24 cellular contexts compared by ENCODE assay signal in the genomic region with DNA sequence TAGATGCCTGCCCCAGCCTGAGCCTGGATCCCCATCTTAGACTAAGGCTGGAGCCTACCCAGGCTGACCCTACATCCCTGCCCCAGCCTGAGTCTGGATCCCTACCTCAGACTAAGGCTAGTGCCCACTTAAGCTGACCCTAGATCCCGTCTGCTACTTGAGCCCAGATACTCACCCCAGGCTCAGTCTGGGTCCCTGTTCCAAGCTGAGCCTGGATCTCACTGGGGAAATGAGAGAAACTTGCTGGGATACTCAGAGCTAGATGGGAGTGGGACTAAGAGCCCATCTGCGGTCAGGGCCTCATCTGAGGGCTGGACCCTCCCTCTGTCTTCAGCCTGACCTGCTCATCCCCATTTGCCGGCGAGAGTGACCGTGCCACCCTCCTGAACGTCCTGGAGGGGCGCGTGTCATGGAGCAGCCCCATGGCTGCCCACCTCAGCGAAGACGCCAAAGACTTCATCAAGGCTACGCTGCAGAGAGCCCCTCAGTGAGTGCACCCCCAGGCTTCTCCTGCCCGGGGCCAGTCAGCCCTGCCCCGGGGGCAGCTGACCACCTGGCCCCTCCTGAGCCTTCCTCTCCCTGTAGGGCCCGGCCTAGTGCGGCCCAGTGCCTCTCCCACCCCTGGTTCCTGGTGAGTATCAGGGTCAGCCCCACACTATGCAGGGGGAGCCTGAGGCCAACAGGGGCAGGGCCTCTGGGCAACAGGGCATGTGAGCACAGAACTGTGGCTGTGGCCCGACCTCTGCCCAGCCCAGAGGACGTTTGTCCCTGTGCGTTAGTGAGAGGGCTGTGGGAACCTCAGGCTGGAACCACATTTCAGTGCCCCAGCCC. TPM values are rescaled to one million over a fixed set of nuclear protein-coding genes. Genes with fewer than 3 reads are reported as not detected.
DNase-seq lines count a peak whose midpoint lies in the region; ATAC-seq, FAIRE-seq and TF ChIP-seq lines count a peak whose summit lies in the region.
"Had no signal": no experiment of that assay in that cellular context is flagged by ENCODE, and none has a peak within 500 bp of the region (broad histone marks: within the 10 kb centered on the region; RNA-seq: fewer than 3 reads in every experiment).

No MANE protein-coding gene starts in this region.

- no peak for ATAC-seq in right cardiac atrium
- no peak for ATAC-seq in GM18511 (IDR thresholded peaks at IDR 0.05; ENCODE audit: unreplicated experiment)
- ATAC-seq: activated T-cell treated with anti-CD3 and anti-CD28 coated beads, Interleukin-2, amount 50 U/mL, for 72 hours had no signal

- TF ChIP-seq POLR2A in GM12892 (IDR thresholded peaks at IDR 0.05; ENCODE audit: low read depth, low read length) (no peak), H1 (IDR thresholded peaks at IDR 0.05; ENCODE audit: control extremely low read depth in 1 of 2, low read depth in 2 of 2, low read length in 2 of 2) (no peak)

- POLR2A ChIA-PET in H1 (lab: Charles Lee; ENCODE audit: partially characterized antibody) = interaction anchor here (2.4 kb wide), 1 partner anchor 36 kb away, joined by 7 read pairs; the partner anchor contains the start of gene TRIM11

- no peak overlapping the region for H2AFZ ChIP-seq in H1 (ENCODE audit: low read length)

- H4K8ac ChIP-seq in H1 (ENCODE audit: extremely low read depth, insufficient read depth, low read length) = peak overlapping the region; percentile 69; the same call in 1 of the 2 replicates

- TF ChIP-seq RAD21 in H1 (IDR thresholded peaks at IDR 0.05 in 1 of 2, conservative IDR thresholded peaks at IDR 0.05 in 1 of 2; ENCODE audit: low read depth in 2 of 2, low read length in 2 of 2) = no peak

- no peak for TF ChIP-seq EP300 in H1 (IDR thresholded peaks at IDR 0.05; ENCODE audit: borderline replicate concordance in 1 of 2, low read depth in 2 of 2, low read length in 2 of 2)

- H2BK20ac ChIP-seq in H1 (ENCODE audit: low read length) = no peak overlapping the region

- H4K91ac ChIP-seq in H1 (replicated peaks; ENCODE audit: insufficient read length, low read length) = no peak overlapping the region

- no peak overlapping the region for H2BK15ac ChIP-seq in H1 (ENCODE audit: low read length)

- no peaks in the 10 kb centered on the region for H3K79me1 ChIP-seq in H1 (ENCODE audit: low read depth, low read length)

- no peak overlapping the region for H4K5ac ChIP-seq in H1 (ENCODE audit: insufficient read length, low read depth, low read length)

- H3K4ac ChIP-seq in H1 (replicated peaks; ENCODE audit: insufficient read length, low read depth, low read length) = no peak overlapping the region

- H2AK5ac ChIP-seq in H1 (ENCODE audit: low read depth, low read length) = no peak overlapping the region

- H3K14ac ChIP-seq in H1 (ENCODE audit: insufficient read length) = no peak overlapping the region

- no peak overlapping the region for H3K27ac ChIP-seq in H1 (ENCODE audit: low read depth, low read length)
- H3K27ac ChIP-seq in right cardiac atrium (ENCODE audit: low read length) = peak overlapping the region; percentile 81
- peak overlapping the region; percentile 74 for H3K27ac ChIP-seq in skeletal muscle tissue (ENCODE audit: low read depth, low read length)
- H3K27ac ChIP-seq: thyroid gland had no signal

- H3K9ac ChIP-seq in H1 (replicated peaks in 1 of 4; ENCODE audit: extremely low read depth in 1 of 4, low read depth in 3 of 4, low read length in 3 of 4) (no peak overlapping the region), skeletal muscle tissue (ENCODE audit: low read depth in 1 of 3, low read length in 3 of 3) (peak overlapping the region; percentile 9 to 72 (median 57))

- intact Hi-C loops in right cardiac atrium (cut with DNase I) = no loop called here

- no peak overlapping the region for H3K56ac ChIP-seq in H1 (replicated peaks; ENCODE audit: insufficient read length, low read depth, low read length)

- peaks cover 0 to 16% (median 5%) of the 10 kb centered on the region in 4 experiments; a peak in 4 of 7 replicates for H3K4me1 ChIP-seq in H1 (replicated peaks in 1 of 4; ENCODE audit: control insufficient read depth in 3 of 4, insufficient read depth in 4 of 4, low read length in 3 of 4)
- H3K4me1 ChIP-seq in right cardiac atrium (ENCODE audit: control insufficient read depth, insufficient read depth, low read length) = no peaks in the 10 kb centered on the region
- peaks cover 48 to 100% (median 98%) of the 10 kb centered on the region in 3 donors for H3K4me1 ChIP-seq in skeletal muscle tissue (ENCODE audit: control insufficient read depth in 3 of 3, insufficient read depth in 3 of 3, low read length in 3 of 3)

- TF ChIP-seq CTCF in H1 (IDR thresholded peaks at IDR 0.05; ENCODE audit: control extremely low read depth in 1 of 3, insufficient read depth in 1 of 3, low read depth in 1 of 3, low read length in 3 of 3) = no peak

- H3K36me3 ChIP-seq in H1 (ENCODE audit: control insufficient read depth in 2 of 4, insufficient read depth in 4 of 4, low read length in 3 of 4) (no peaks in the 10 kb centered on the region), skeletal muscle tissue (ENCODE audit: control insufficient read depth in 3 of 3, insufficient read depth in 3 of 3, low read length in 3 of 3) (peaks cover 59 to 87% (median 79%) of the 10 kb centered on the region in 3 donors)
- H3K36me3 ChIP-seq: thyroid gland had no signal

- H4K20me1 ChIP-seq in H1 (replicated peaks in 1 of 2; ENCODE audit: control insufficient read depth in 1 of 2, insufficient read depth in 2 of 2, low read length in 2 of 2) = peaks cover 0 to 5% of the 10 kb centered on the region in 2 experiments

- H3K79me2 ChIP-seq in H1 (ENCODE audit: control insufficient read depth in 1 of 2, insufficient read depth in 2 of 2, low read length in 2 of 2) = no peaks in the 10 kb centered on the region

- H2BK12ac ChIP-seq in H1 (ENCODE audit: low read depth, low read length) = no peak overlapping the region

- FAIRE-seq in GM12892 (lab: Jason Lieb, UNC) (no peak), H1 (lab: Jason Lieb, UNC) (no peak)
- FAIRE-seq: endometrium, RCC 7860 had no signal

- H2BK5ac ChIP-seq in H1 (ENCODE audit: low read depth, low read length) = no peak overlapping the region

- CTCF ChIA-PET in H1 (lab: Charles Lee; ENCODE audit: partially characterized antibody) = interaction anchor here (0.9 to 2.5 kb wide), 5 partner anchors 14 to 94 kb away, joined by 3 to 9 read pairs (median 3); a partner anchor contains a TSS

- H3K27me3 ChIP-seq in H1 (replicated peaks in 1 of 4; ENCODE audit: control insufficient read depth in 3 of 4, extremely low read depth in 1 of 4, insufficient read depth in 3 of 4, low read length in 3 of 4) (no peaks in the 10 kb centered on the region; a peak in 1 of 7 replicates), right cardiac atrium (ENCODE audit: control insufficient read depth, insufficient read depth) (no peaks in the 10 kb centered on the region), skeletal muscle tissue (ENCODE audit: control insufficient read depth in 3 of 3, insufficient read depth in 3 of 3, low read length in 3 of 3) (peaks cover 0 to 2% (median 0%) of the 10 kb centered on the region in 3 donors)
- H3K27me3 ChIP-seq: thyroid gland had no signal

- no peak overlapping the region for H3K18ac ChIP-seq in H1 (ENCODE audit: extremely low read depth, low read length)

- H3K9me3 ChIP-seq in H1 (ENCODE audit: insufficient read depth in 2 of 2, low read depth in 1 of 2, low read length in 1 of 2) = no peaks in the 10 kb centered on the region
- no peaks in the 10 kb centered on the region for H3K9me3 ChIP-seq in right cardiac atrium (ENCODE audit: control insufficient read depth, low read length)
- H3K9me3 ChIP-seq in skeletal muscle tissue (ENCODE audit: control insufficient read depth in 3 of 3, low read length in 3 of 3) = no peaks in the 10 kb centered on the region
- H3K9me3 ChIP-seq: thyroid gland had no signal

- DNase-seq in GM12892 (ENCODE audit: insufficient read length) (peak; percentile 23), H1 (ENCODE audit: low read depth in 1 of 2, low spot score in 2 of 2) (no peak), right cardiac atrium (peak in 2 of 3 donors; percentile 58 to 61), NCI-H1048 (lab: John Stamatoyannopoulos, UW) (no peak), NCI-H2081 treated with DMSO at 0.1 percent for 48 hours (lab: John Stamatoyannopoulos, UW) (no peak), SK-N-DZ (ENCODE audit: low spot score) (no peak)
- DNase-seq: activated CD4-positive, alpha-beta T cell treated with anti-CD3 and anti-CD28 coated beads for 4 hours; activated naive CD4-positive, alpha-beta T cell treated with anti-CD3 and anti-CD28 coated beads, Interleukin-2, amount 10 ng/mL, durations not matched to agents 7 days and 5 days; activated T-cell treated with anti-CD3 and anti-CD28 coated beads, Interleukin-2, amount 50 U/mL, for 72 hours; CD4-positive, alpha-beta T cell; dermis blood vessel endothelial cell; DMS 273 treated with DMSO at 0.1 percent for 48 hours; Kasumi-1; MV-4-11; naive B cell; NCI-H1694 treated with DMSO at 0.1 percent for 48 hours; NCI-H526 had no signal

- H3K23ac ChIP-seq in H1 (ENCODE audit: insufficient read length) = no peak overlapping the region

- 91% methylated on average over 14 of the region's 18 CpGs; no CpG with 5 or more reads in 1 of the 2 experiments for WGBS in H1 (ENCODE audit: extremely low coverage in 1 of 2, insufficient coverage in 1 of 2, insufficient read length in 1 of 2, insufficient replicate concordance in 2 of 2, low coverage in 1 of 2, low lambda C conversion rate in 2 of 2, missing lambda C conversion rate in 1 of 2), 2 experiments
- 87% methylated on average over 18 of the region's 18 CpGs for WGBS in right cardiac atrium

- H3K4me3 ChIP-seq in H1 (ENCODE audit: extremely low read depth in 1 of 4, insufficient read depth in 2 of 4, low read depth in 3 of 4, low read length in 4 of 4) (no peak overlapping the region), right cardiac atrium (ENCODE audit: low read length) (no peak overlapping the region), skeletal muscle tissue (ENCODE audit: low read length in 3 of 3) (peak overlapping the region in 1 of 3 donors; percentile 29)
- H3K4me3 ChIP-seq: thyroid gland had no signal

- no peak overlapping the region for H2BK120ac ChIP-seq in H1 (replicated peaks; ENCODE audit: low read depth, low read length)

- H3K23me2 ChIP-seq in H1 (ENCODE audit: low read depth, low read length) = no peaks in the 10 kb centered on the region

- no peak overlapping the region for H3K4me2 ChIP-seq in H1 (ENCODE audit: insufficient read depth in 1 of 2, low read depth in 2 of 2, low read length in 2 of 2)

RNA-seq across cellular contexts. Expression of gene TRIM11, which starts 36.8 kb away (rescaled TPM):
- polyA plus RNA-seq in GM12892 (2012; ENCODE audit: missing spikeins) = 7.3 TPM
- 31.3 and 32.1 TPM in 2 replicates for total RNA-seq in H1 (2021; fragmentation: NEBNext Ultra II Directional; extraction: Animal tissue kit (Norgen Biotek cat#: 25700))
- polyA plus RNA-seq in H1 (2011; rRNA removed) (11.1 and 19.6 TPM in 2 replicates), right cardiac atrium (5.9 TPM)
- polyA plus RNA-seq in H1 (2011; cell fraction: cytosol; rRNA removed) = 15.2 TPM
- 41.2 TPM for polyA plus RNA-seq in H1 (2011; cell fraction: nucleus; rRNA removed)
- polyA plus RNA-seq in H1 (2012, experiment 1 of 2) = 20.6 to 26.0 TPM (median 22.5 TPM) in 4 replicates
- polyA plus RNA-seq in H1 (2012, experiment 2 of 2) = 18.9 TPM
- 15.4 TPM for polyA plus RNA-seq in H1 (2013, experiment 1 of 2)
- 15.5 TPM for polyA plus RNA-seq in H1 (2013, experiment 2 of 2)
- polyA minus RNA-seq in H1 (2011; rRNA and poly(A)+ RNA removed) = 18.6 and 18.8 TPM in 2 replicates
- 17.7 TPM for polyA minus RNA-seq in H1 (2011; cell fraction: cytosol; rRNA and poly(A)+ RNA removed)
- polyA minus RNA-seq in H1 (2011; cell fraction: nucleus; rRNA and poly(A)+ RNA removed) = 32.8 TPM
- total RNA-seq in right cardiac atrium (10 to 100 TPM in 1 of 4 donors, 1 to 10 TPM in 3; 8.9 to 10.7 (median 9.5) TPM), skeletal muscle tissue (6.3 TPM)
- 23.7 and 32.9 TPM in 2 replicates for polyA plus RNA-seq in SK-N-DZ (2014; cell fraction: cytosol; rRNA removed)
- 38.7 and 64.1 TPM in 2 replicates for polyA plus RNA-seq in SK-N-DZ (2014; cell fraction: nucleus; rRNA removed)

RNA-seq across cellular contexts. Expression of gene TRIM17, which starts 46.8 kb away (rescaled TPM):
- 0.55 TPM for polyA plus RNA-seq in GM12892 (2012; ENCODE audit: missing spikeins)
- total RNA-seq in H1 (2021; fragmentation: NEBNext Ultra II Directional; extraction: Animal tissue kit (Norgen Biotek cat#: 25700)) = 2.2 and 2.3 TPM in 2 replicates
- 1.0 and 1.1 TPM in 2 replicates for polyA plus RNA-seq in H1 (2011; rRNA removed)
- 1.0 TPM for polyA plus RNA-seq in H1 (2011; cell fraction: cytosol; rRNA removed)
- 5.9 TPM for polyA plus RNA-seq in H1 (2011; cell fraction: nucleus; rRNA removed)
- polyA plus RNA-seq in H1 (2012, experiment 1 of 2) = 1.3 to 2.3 TPM (median 1.9 TPM) in 4 replicates
- polyA plus RNA-seq in H1 (2012, experiment 2 of 2) = 0.63 TPM
- 0.97 TPM for polyA plus RNA-seq in H1 (2013, experiment 1 of 2)
- 0.75 TPM for polyA plus RNA-seq in H1 (2013, experiment 2 of 2)
- polyA minus RNA-seq in H1 (2011; rRNA and poly(A)+ RNA removed) = 1.00 and 1.5 TPM in 2 replicates
- not detected for polyA minus RNA-seq in H1 (2011; cell fraction: cytosol; rRNA and poly(A)+ RNA removed)
- 3.3 TPM for polyA minus RNA-seq in H1 (2011; cell fraction: nucleus; rRNA and poly(A)+ RNA removed)
- total RNA-seq in right cardiac atrium = 1 to 10 TPM in 2 of 4 donors, under 1 TPM in 2; 0.56 to 2.4 (median 1.2) TPM
- 0.41 TPM for polyA plus RNA-seq in right cardiac atrium
- 0.52 TPM for total RNA-seq in skeletal muscle tissue
- 1.8 and 4.8 TPM in 2 replicates for polyA plus RNA-seq in SK-N-DZ (2014; cell fraction: cytosol; rRNA removed)
- 10.2 and 13.3 TPM in 2 replicates for polyA plus RNA-seq in SK-N-DZ (2014; cell fraction: nucleus; rRNA removed)
- total RNA-seq: dermis blood vessel endothelial cell, mesenteric fat pad, SK-MEL-5 had no signal

Comparison
In these comparisons a context has a peak if more than half of its experiments do, and no peak if none do; other contexts are left out.
1. DNase-seq: peak in GM12892 (single experiment) and right cardiac atrium (2 of 3); none in H1 (0 of 2), NCI-H1048 (single experiment), NCI-H2081 treated with DMSO at 0.1 percent for 48 hours (single experiment) and SK-N-DZ (single experiment).
2. H3K9ac ChIP-seq: peak in skeletal muscle tissue (3 of 3); none in H1 (0 of 4).